ENCODE assay signal across 19 cellular contexts in genomic region chr17:43449470-43450202, GRCh38. TPM values are rescaled to one million over a fixed set of nuclear protein-coding genes. Genes with fewer than 3 reads are reported as not detected.
DNase-seq lines count a peak whose midpoint lies in the region; ATAC-seq, FAIRE-seq and TF ChIP-seq lines count a peak whose summit lies in the region.
"Had no signal": no experiment of that assay in that cellular context is flagged by ENCODE, and none has a peak within 500 bp of the region (broad histone marks: within the 10 kb centered on the region; RNA-seq: fewer than 3 reads in every experiment).

No MANE protein-coding gene starts in this region.

- intact Hi-C loops in tibial artery (cut with DNase I; ENCODE audit: low total_unique reads), result no loop called here

- peak overlapping the region in 1 of 2 donors; percentile 83 for H3K9ac ChIP-seq in liver (ENCODE audit: low read depth in 1 of 2, low read length in 2 of 2)

- TF ChIP-seq RAD21 in liver (IDR thresholded peaks at IDR 0.05), result peak; percentile 48 to 53

- H3K4me1 Mint-ChIP-seq in chondrocyte (ENCODE audit: low read depth), result peaks cover 16% of the 10 kb centered on the region
- H3K4me1 Mint-ChIP-seq: stimulated activated memory B cell treated with anti-CD40 and anti-IgM and Interleukin-4, amounts not matched to agents 10 μg/mL and 1 μg/mL and 100 μg/mL, for 72 hours had no signal

- no peak for ATAC-seq in GM21367 (IDR thresholded peaks at IDR 0.05; ENCODE audit: unreplicated experiment)
- ATAC-seq: activated T-cell treated with anti-CD3 and anti-CD28 coated beads, Interleukin-2, amount 50 U/mL, for 4 hours; natural killer cell treated with Interleukin-12 subunit alpha and Interleukin-12 subunit beta and Interleukin-15 and Interleukin-18, amount 100 ng/mL, for 72 hours; stimulated activated memory B cell treated with anti-CD40 and anti-IgM and Interleukin-4, amounts not matched to agents 10 μg/mL and 1 μg/mL and 100 μg/mL, for 72 hours had no signal

- 31% methylated on average over 8 of the region's 8 CpGs for WGBS in liver

- peaks cover 10 to 34% (median 27%) of the 10 kb centered on the region in 4 donors for H3K4me1 ChIP-seq in liver (ENCODE audit: control insufficient read depth in 4 of 4, insufficient read depth in 4 of 4, low read length in 3 of 4)
- H3K4me1 ChIP-seq in tibial artery, result peaks cover 0 to 17% (median 11%) of the 10 kb centered on the region in 4 donors
- H3K4me1 ChIP-seq: colonic mucosa had no signal

- TF ChIP-seq POLR2A in GM12892 (IDR thresholded peaks at IDR 0.05; ENCODE audit: low read depth, low read length), result no peak

- H3K9me3 ChIP-seq in liver (ENCODE audit: control insufficient read depth in 4 of 4, low read length in 3 of 4) (no peaks in the 10 kb centered on the region), tibial artery (no peaks in the 10 kb centered on the region)
- H3K9me3 ChIP-seq: colonic mucosa had no signal

- no peaks in the 10 kb centered on the region for H3K36me3 ChIP-seq in liver (ENCODE audit: control insufficient read depth in 4 of 4, insufficient read depth in 3 of 4, low read depth in 1 of 4, low read length in 3 of 4)
- no peaks in the 10 kb centered on the region for H3K36me3 ChIP-seq in tibial artery
- H3K36me3 ChIP-seq: colonic mucosa had no signal

- peak overlapping the region; percentile 49 for H3K27ac Mint-ChIP-seq in chondrocyte (ENCODE audit: unreplicated experiment)
- H3K27ac Mint-ChIP-seq: natural killer cell treated with Interleukin-12 subunit alpha and Interleukin-12 subunit beta and Interleukin-15 and Interleukin-18, amount 100 ng/mL, for 72 hours; stimulated activated memory B cell treated with anti-CD40 and anti-IgM and Interleukin-4, amounts not matched to agents 10 μg/mL and 1 μg/mL and 100 μg/mL, for 72 hours had no signal

- H3K9me3 Mint-ChIP-seq in chondrocyte (ENCODE audit: low read depth), result no peaks in the 10 kb centered on the region
- H3K9me3 Mint-ChIP-seq: activated T-cell treated with anti-CD3 and anti-CD28 coated beads, Interleukin-2, amount 50 U/mL, for 4 hours; natural killer cell treated with Interleukin-12 subunit alpha and Interleukin-12 subunit beta and Interleukin-15 and Interleukin-18, amount 100 ng/mL, for 72 hours; stimulated activated memory B cell treated with anti-CD40 and anti-IgM and Interleukin-4, amounts not matched to agents 10 μg/mL and 1 μg/mL and 100 μg/mL, for 72 hours had no signal

- H3K27me3 ChIP-seq in liver (ENCODE audit: control insufficient read depth in 4 of 4, insufficient read depth in 4 of 4, low read length in 3 of 4) (no peaks in the 10 kb centered on the region), tibial artery (no peaks in the 10 kb centered on the region)
- H3K27me3 ChIP-seq: colonic mucosa had no signal

- FAIRE-seq in GM12892 (lab: Jason Lieb, UNC), result no peak

- H3K27me3 Mint-ChIP-seq in chondrocyte (ENCODE audit: low read depth), result no peaks in the 10 kb centered on the region

- no peak for TF ChIP-seq CTCF in chondrocyte (IDR thresholded peaks at IDR 0.05)
- TF ChIP-seq CTCF in liver (IDR thresholded peaks at IDR 0.05; ENCODE audit: low read depth, low read length, missing input control), result no peak
- no peak for TF ChIP-seq CTCF in tibial artery (IDR thresholded peaks at IDR 0.05)

- DNase-seq in HuH-7.5 (ENCODE audit: low spot score) (peak; percentile 76), chondrocyte (ENCODE audit: low spot score) (no peak), tibial artery (no peak), GM12892 (ENCODE audit: insufficient read length) (no peak), DMS114 treated with DMSO at 0.1 percent for 48 hours (lab: John Stamatoyannopoulos, UW; ENCODE audit: unreplicated experiment) (no peak)
- DNase-seq: activated CD4-positive, alpha-beta T cell treated with anti-CD3 and anti-CD28 coated beads, Interleukin-2, amount 50 U/mL, for 1 hour; activated T-cell treated with anti-CD3 and anti-CD28 coated beads, Interleukin-2, amount 50 U/mL, for 4 hours; colonic mucosa; GOT3; hippocampal formation; NCI-H1417; NCI-H345 had no signal

- H3K27ac ChIP-seq in liver (ENCODE audit: low read depth in 1 of 2, low read length in 2 of 2), result peak overlapping the region; percentile 81 to 99
- peak overlapping the region; percentile 49 to 52 for H3K27ac ChIP-seq in tibial artery
- H3K27ac ChIP-seq: C4-2B, colonic mucosa, SK-N-MC had no signal

- H3K36me3 Mint-ChIP-seq in chondrocyte (ENCODE audit: low read depth), result no peaks in the 10 kb centered on the region
- H3K36me3 Mint-ChIP-seq: natural killer cell treated with Interleukin-12 subunit alpha and Interleukin-12 subunit beta and Interleukin-15 and Interleukin-18, amount 100 ng/mL, for 72 hours; stimulated activated memory B cell treated with anti-CD40 and anti-IgM and Interleukin-4, amounts not matched to agents 10 μg/mL and 1 μg/mL and 100 μg/mL, for 72 hours had no signal

- no peak overlapping the region for H3K4me3 Mint-ChIP-seq in chondrocyte (ENCODE audit: unreplicated experiment)
- H3K4me3 Mint-ChIP-seq: activated T-cell treated with anti-CD3 and anti-CD28 coated beads, Interleukin-2, amount 50 U/mL, for 4 hours; natural killer cell treated with Interleukin-12 subunit alpha and Interleukin-12 subunit beta and Interleukin-15 and Interleukin-18, amount 100 ng/mL, for 72 hours; stimulated activated memory B cell treated with anti-CD40 and anti-IgM and Interleukin-4, amounts not matched to agents 10 μg/mL and 1 μg/mL and 100 μg/mL, for 72 hours had no signal

- peak overlapping the region in 2 of 3 donors; percentile 8 to 12 for H3K4me3 ChIP-seq in liver (ENCODE audit: low read depth in 1 of 3, low read length in 3 of 3)
- no peak overlapping the region for H3K4me3 ChIP-seq in tibial artery
- H3K4me3 ChIP-seq: colonic mucosa, SK-N-MC, skin epidermis had no signal

TF ChIP-seq in liver, 16 proteins besides CTCF, POLR2A, EP300 and RAD21 (continues in another document):
- TF ChIP-seq SP1 (IDR thresholded peaks at IDR 0.05), result peak; percentile 94
- no peak for TF ChIP-seq NR2F2 (IDR thresholded peaks at IDR 0.05)
- TF ChIP-seq TAF1 (conservative IDR thresholded peaks at IDR 0.05), result no peak
- peak in 1 of 2 donors; percentile 69 for TF ChIP-seq GABPA (IDR thresholded peaks at IDR 0.05 in 1 of 2, conservative IDR thresholded peaks at IDR 0.05 in 1 of 2)
- peak; percentile 77 for TF ChIP-seq FOXA1 (IDR thresholded peaks at IDR 0.05)
- TF ChIP-seq EGR1 (IDR thresholded peaks at IDR 0.05; ENCODE audit: low read depth in 2 of 2), result peak in 1 of 2 donors; percentile 43
- TF ChIP-seq HNF4G (IDR thresholded peaks at IDR 0.05), result no peak
- peak; percentile 96 to 98 for TF ChIP-seq RXRA (IDR thresholded peaks at IDR 0.05)
- peak; percentile 85 to 86 for TF ChIP-seq HNF4A (conservative IDR thresholded peaks at IDR 0.05)
- peak; percentile 81 for TF ChIP-seq ZBTB33 (IDR thresholded peaks at IDR 0.05)
- TF ChIP-seq ATF3 (IDR thresholded peaks at IDR 0.05), result peak; percentile 24
- TF ChIP-seq JUND (IDR thresholded peaks at IDR 0.05), result peak; percentile 76 to 85
- TF ChIP-seq REST (IDR thresholded peaks at IDR 0.05), result peak; percentile 60

RNA-seq across cellular contexts. Expression of gene DHX8, which starts 34.1 kb away (rescaled TPM):
- total RNA-seq in chondrocyte, result 39.0 to 49.6 TPM (median 49.2 TPM) in 3 replicates
- 10 to 100 TPM; 19.2 to 19.6 TPM for total RNA-seq in liver
- 10 to 100 TPM; 10.9 to 21.3 TPM for polyA plus RNA-seq in liver
- 15.2 TPM for polyA plus RNA-seq in GM12892 (2012; ENCODE audit: missing spikeins)

RNA-seq across cellular contexts. Expression of gene ARL4D, which starts 50.8 kb away (rescaled TPM):
- total RNA-seq in chondrocyte (33.8 to 38.0 TPM (median 37.5 TPM) in 3 replicates), liver (10 to 100 TPM; 13.6 to 15.3 TPM)
- 10 to 100 TPM; 19.9 to 39.2 TPM for polyA plus RNA-seq in liver
- 2.2 TPM for polyA plus RNA-seq in GM12892 (2012; ENCODE audit: missing spikeins)

Comparison
In these comparisons a context has a peak if more than half of its experiments do, and no peak if none do; other contexts are left out.
1. H3K4me3 ChIP-seq: peak in liver (2 of 3); none in tibial artery (0 of 2).